Comparison of ENCODE assay signal across 21 cellular contexts in the genomic region with DNA sequence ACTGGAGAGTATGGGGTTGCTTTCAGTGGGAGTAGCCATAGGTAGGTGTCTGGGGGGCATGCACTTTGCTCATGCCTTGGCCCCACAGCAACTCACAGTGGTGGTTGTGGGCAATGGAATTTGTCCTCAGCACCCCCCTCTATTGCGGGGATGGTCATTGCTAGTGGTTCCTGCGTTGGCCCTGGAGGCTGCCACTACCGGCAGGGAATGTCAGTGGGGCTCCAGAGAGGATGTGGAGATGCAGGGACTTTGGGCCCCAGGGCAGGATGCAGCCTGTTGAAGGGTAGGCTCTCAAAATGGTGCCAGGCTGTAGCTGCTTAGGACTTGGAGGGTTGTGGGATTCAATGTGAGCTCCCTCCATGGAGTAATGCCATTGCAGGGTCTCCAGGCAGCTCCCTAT.
"Had no signal": no experiment of that assay in that cellular context is flagged by ENCODE, and none has a peak within 500 bp of the region (broad histone marks: within the 10 kb centered on the region; RNA-seq: fewer than 3 reads in every experiment).

No MANE protein-coding gene starts in this region.

- H3K27ac ChIP-seq: PC-9, Peyer's patch, SJCRH30 had no signal

- H3K36me3 ChIP-seq: Peyer's patch, SJCRH30 had no signal

- H3K4me1 ChIP-seq: Peyer's patch, SJCRH30 had no signal

- H3K27me3 ChIP-seq: Peyer's patch, SJCRH30 had no signal

- H3K4me3 ChIP-seq: PC-9, Peyer's patch, SJCRH30 had no signal

- H3K4me2 ChIP-seq: PC-9 had no signal

- DNase-seq: Karpas-422, KG1, MM.1S, NCI-H1092 treated with DMSO at 0.1 percent for 48 hours, NCI-H1436, NCI-H187, NCI-H2029, NCI-H2081 treated with DMSO at 0.1 percent for 48 hours, NCI-H2171, NCI-H226, NCI-H446, NCI-H510A, NCI-H524 treated with DMSO at 0.1 percent for 48 hours, NCI-H69, NCI-H774, PC-9, Peyer's patch, SHP77 treated with DMSO at 0.1 percent for 48 hours, SJCRH30 had no signal

- H2AFZ ChIP-seq: PC-9 had no signal

- ATAC-seq: Right ventricle myocardium inferior, SK-N-SH treated with all-trans-retinoic acid at 6 μM for 48 hours had no signal
